In genomic region chr2:70081221-70081620, GRCh38 we compare ENCODE assay signal across 16 cellular contexts. TPM values are rescaled to one million over a fixed set of nuclear protein-coding genes. Genes with fewer than 3 reads are reported as not detected.
DNase-seq lines count a peak whose midpoint lies in the region; ATAC-seq and TF ChIP-seq lines count a peak whose summit lies in the region.
"Had no signal": no experiment of that assay in that cellular context is flagged by ENCODE, and none has a peak within 500 bp of the region (broad histone marks: within the 10 kb centered on the region; RNA-seq: fewer than 3 reads in every experiment).

No MANE protein-coding gene starts in this region.

- peaks cover 80% of the 10 kb centered on the region for H3K36me3 Mint-ChIP-seq in CD4-positive, alpha-beta T cell (ENCODE audit: low read depth)
- H3K36me3 Mint-ChIP-seq in dendritic cell treated with granulocyte-macrophage colony-stimulating factor and Interleukin-4, amounts not matched to agents 40 ng/mL and 50 ng/mL, for 4 days (ENCODE audit: low read depth): peaks cover 59% of the 10 kb centered on the region
- H3K36me3 Mint-ChIP-seq in nephron progenitor cell (ENCODE audit: low read depth): peaks cover 60% of the 10 kb centered on the region

- no peak for TF ChIP-seq CTCF in CD4-positive, alpha-beta T cell (IDR thresholded peaks at IDR 0.05)
- no peak for TF ChIP-seq CTCF in Loucy (conservative IDR thresholded peaks at IDR 0.05; ENCODE audit: low read length)
- no peak for TF ChIP-seq CTCF in nephron progenitor cell (IDR thresholded peaks at IDR 0.05)
- no peak for TF ChIP-seq CTCF in esophagus muscularis mucosa (IDR thresholded peaks at IDR 0.05)

- H3K27me3 ChIP-seq in CD4-positive, alpha-beta T cell (ENCODE audit: control insufficient read depth, insufficient read depth, low read length): no peaks in the 10 kb centered on the region
- H3K27me3 ChIP-seq in Loucy (ENCODE audit: insufficient read depth, low read length, poor library complexity, severe bottlenecking): no peaks in the 10 kb centered on the region
- no peaks in the 10 kb centered on the region for H3K27me3 ChIP-seq in esophagus muscularis mucosa
- H3K27me3 ChIP-seq: pancreas had no signal

- H3K79me2 ChIP-seq in Loucy (ENCODE audit: insufficient read depth, low read length): peaks cover 98% of the 10 kb centered on the region

- no peak for TF ChIP-seq EP300 in esophagus muscularis mucosa (IDR thresholded peaks at IDR 0.05)

- no peak overlapping the region for H3K27ac ChIP-seq in CD4-positive, alpha-beta T cell (ENCODE audit: low read depth, low read length)
- H3K27ac ChIP-seq in esophagus muscularis mucosa (replicated peaks in 1 of 4): no peak overlapping the region
- H3K27ac ChIP-seq: left ventricle myocardium inferior, pancreas had no signal

- H4K20me1 ChIP-seq in Loucy (ENCODE audit: insufficient read depth, low read length, poor library complexity, severe bottlenecking): peaks cover 51% of the 10 kb centered on the region

- H3K4me3 ChIP-seq in Loucy (ENCODE audit: low read length, poor library complexity, severe bottlenecking): peak overlapping the region; percentile 33
- H3K4me3 ChIP-seq in esophagus muscularis mucosa: no peak overlapping the region
- H3K4me3 ChIP-seq: left ventricle myocardium inferior, pancreas had no signal

- no peaks in the 10 kb centered on the region for H3K9me3 Mint-ChIP-seq in CD4-positive, alpha-beta T cell
- no peaks in the 10 kb centered on the region for H3K9me3 Mint-ChIP-seq in dendritic cell treated with granulocyte-macrophage colony-stimulating factor and Interleukin-4, amounts not matched to agents 40 ng/mL and 50 ng/mL, for 4 days
- no peaks in the 10 kb centered on the region for H3K9me3 Mint-ChIP-seq in nephron progenitor cell
- H3K9me3 Mint-ChIP-seq: activated naive CD8-positive, alpha-beta T cell treated with anti-CD3 and anti-CD28 coated beads, Interleukin-2, amount 10 ng/mL, durations not matched to agents 7 days and 5 days had no signal

- H3K4me1 ChIP-seq in Loucy (ENCODE audit: insufficient read depth, low read length, poor library complexity, severe bottlenecking) (peaks cover 74% of the 10 kb centered on the region), esophagus muscularis mucosa (peaks cover 22 to 52% (median 41%) of the 10 kb centered on the region in 4 donors)

- peak overlapping the region; percentile 64 for H3K27ac Mint-ChIP-seq in CD4-positive, alpha-beta T cell
- peak overlapping the region; percentile 65 for H3K27ac Mint-ChIP-seq in dendritic cell treated with granulocyte-macrophage colony-stimulating factor and Interleukin-4, amounts not matched to agents 40 ng/mL and 50 ng/mL, for 4 days
- H3K27ac Mint-ChIP-seq in nephron progenitor cell: peak overlapping the region; percentile 57

- no peak for TF ChIP-seq POLR2A in esophagus muscularis mucosa (IDR thresholded peaks at IDR 0.05; ENCODE audit: low read depth)

- DNase-seq in CD4-positive, alpha-beta T cell: no peak
- DNase-seq in nephron progenitor cell (no peak), esophagus muscularis mucosa (ENCODE audit: extremely low spot score) (no peak)
- DNase-seq: activated naive CD8-positive, alpha-beta T cell treated with anti-CD3 and anti-CD28 coated beads, Interleukin-2, amount 10 ng/mL, durations not matched to agents 7 days and 5 days; COR-L47; EL; Kasumi-1; left ventricle myocardium inferior; NCI-H2171; pancreas; SIG-M5; stimulated activated CD4-positive, alpha-beta T cell treated with anti-CD3 and anti-CD28 coated beads, Interleukin-1b, Interleukin-23, amount 100 ng/mL, for 48 hours had no signal

- no peaks in the 10 kb centered on the region for H3K9me2 ChIP-seq in Loucy (replicated peaks; ENCODE audit: low read depth, low read length)

- peaks cover 3% of the 10 kb centered on the region; the same call in 1 of the 2 replicates for H3F3A ChIP-seq in Loucy (ENCODE audit: low read depth)

- no peaks in the 10 kb centered on the region for H3K27me3 Mint-ChIP-seq in CD4-positive, alpha-beta T cell
- no peaks in the 10 kb centered on the region for H3K27me3 Mint-ChIP-seq in dendritic cell treated with granulocyte-macrophage colony-stimulating factor and Interleukin-4, amounts not matched to agents 40 ng/mL and 50 ng/mL, for 4 days
- no peaks in the 10 kb centered on the region for H3K27me3 Mint-ChIP-seq in nephron progenitor cell (ENCODE audit: low read depth, poor library complexity)
- H3K27me3 Mint-ChIP-seq: activated naive CD8-positive, alpha-beta T cell treated with anti-CD3 and anti-CD28 coated beads, Interleukin-2, amount 10 ng/mL, durations not matched to agents 7 days and 5 days had no signal

- POLR2A ChIA-PET in CD4-positive, alpha-beta T cell (lab: Charles Lee): interaction anchor here (0.8 to 15.0 kb wide), 5 partner anchors 8 to 167 kb away, joined by 3 to 932 read pairs (median 219); partner anchors contain the start of genes C2orf42 and MXD1

- intact Hi-C loops in CD4-positive, alpha-beta T cell (cut with DNase I, micrococcal nuclease): loop anchor here in 1 of 2 experiments (5.0 kb wide), 1 partner anchor 211 kb away; the partner anchor contains the start of gene SNRPG
- intact Hi-C loops in dendritic cell treated with granulocyte-macrophage colony-stimulating factor and Interleukin-4, amounts not matched to agents 40 ng/mL and 50 ng/mL, for 4 days (cut with micrococcal nuclease): no loop called here
- intact Hi-C loops in esophagus muscularis mucosa (cut with DNase I): no loop called here

- CTCF ChIA-PET in CD4-positive, alpha-beta T cell (lab: Charles Lee): interaction anchor here (1.6 to 2.8 kb wide), 3 partner anchors 8 to 61 kb away, joined by 7 to 13 read pairs (median 12); no protein-coding TSS in a partner anchor

- no peaks in the 10 kb centered on the region for H3K9me3 ChIP-seq in CD4-positive, alpha-beta T cell (ENCODE audit: control insufficient read depth, low read length)
- H3K9me3 ChIP-seq in Loucy (ENCODE audit: insufficient read depth, low read depth, low read length) (no peaks in the 10 kb centered on the region), esophagus muscularis mucosa (no peaks in the 10 kb centered on the region)
- H3K9me3 ChIP-seq: left ventricle myocardium inferior, pancreas had no signal

- ATAC-seq in CD4-positive, alpha-beta T cell (ENCODE audit: poor library complexity): no peak
- no peak for ATAC-seq in HG02642 (IDR thresholded peaks at IDR 0.05; ENCODE audit: poor library complexity, unreplicated experiment)
- ATAC-seq in HG03045 (IDR thresholded peaks at IDR 0.05; ENCODE audit: unreplicated experiment): no peak
- ATAC-seq: pancreas had no signal

- WGBS in esophagus muscularis mucosa: 94% methylated on average over 5 of the region's 5 CpGs

- no peak overlapping the region for H2AFZ ChIP-seq in Loucy (ENCODE audit: low read length)

- H3K4me3 Mint-ChIP-seq in CD4-positive, alpha-beta T cell: no peak overlapping the region
- no peak overlapping the region for H3K4me3 Mint-ChIP-seq in dendritic cell treated with granulocyte-macrophage colony-stimulating factor and Interleukin-4, amounts not matched to agents 40 ng/mL and 50 ng/mL, for 4 days
- H3K4me3 Mint-ChIP-seq in nephron progenitor cell: no peak overlapping the region
- H3K4me3 Mint-ChIP-seq: activated naive CD8-positive, alpha-beta T cell treated with anti-CD3 and anti-CD28 coated beads, Interleukin-2, amount 10 ng/mL, durations not matched to agents 7 days and 5 days had no signal

- H3K36me3 ChIP-seq in Loucy (ENCODE audit: insufficient read depth, low read length) (peaks cover 57% of the 10 kb centered on the region; the same call in 1 of the 2 replicates), esophagus muscularis mucosa (peaks cover 21 to 80% (median 74%) of the 10 kb centered on the region in 4 donors)

- H3K4me1 Mint-ChIP-seq in CD4-positive, alpha-beta T cell (ENCODE audit: low read depth): peaks cover 70% of the 10 kb centered on the region
- H3K4me1 Mint-ChIP-seq in dendritic cell treated with granulocyte-macrophage colony-stimulating factor and Interleukin-4, amounts not matched to agents 40 ng/mL and 50 ng/mL, for 4 days (ENCODE audit: low read depth): peaks cover 64% of the 10 kb centered on the region
- peaks cover 28% of the 10 kb centered on the region for H3K4me1 Mint-ChIP-seq in nephron progenitor cell

- H3K9ac ChIP-seq in Loucy (ENCODE audit: low read depth, low read length, poor library complexity, severe bottlenecking): peak overlapping the region; percentile 44

- H3K4me2 ChIP-seq in Loucy (ENCODE audit: low read depth, low read length, poor library complexity, severe bottlenecking): peak overlapping the region; percentile 100

RNA-seq across cellular contexts. Expression of gene PCBP1, which starts 6.1 kb away (rescaled TPM):
- 100 to 1,000 TPM; 228 to 233 TPM for total RNA-seq in CD4-positive, alpha-beta T cell
- 100 to 1,000 TPM; 156 to 220 (median 189) TPM for total RNA-seq in esophagus muscularis mucosa
